9 cellular contexts compared by ENCODE assay signal in the genomic region with DNA sequence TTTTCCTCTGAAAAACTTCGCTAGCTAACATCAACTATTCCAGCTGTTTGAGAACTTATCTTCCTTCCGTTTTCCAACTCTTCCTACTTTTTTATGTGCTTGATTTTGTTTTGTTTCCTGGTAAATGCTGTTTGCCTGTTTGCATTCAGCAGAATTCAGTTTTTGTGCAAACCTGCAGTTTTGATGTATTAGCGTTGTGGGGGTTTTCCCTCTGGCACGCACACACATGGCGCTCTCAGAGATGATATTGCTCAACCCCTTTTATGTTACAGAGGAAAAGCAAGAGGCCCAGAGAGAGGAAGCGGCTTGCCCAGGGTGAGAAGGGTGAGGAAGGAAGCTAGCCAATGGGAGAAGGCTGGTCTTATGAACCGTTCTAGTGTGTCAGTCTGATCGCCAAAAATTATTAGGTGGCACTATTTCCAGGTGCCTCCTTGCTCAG. TPM values are rescaled to one million over a fixed set of nuclear protein-coding genes. Genes with fewer than 3 reads are reported as not detected.
A peak's percentile ranks its signal among the peaks of the same experiment; 100 is the strongest.
DNase-seq lines count a peak whose midpoint lies in the region; ATAC-seq, FAIRE-seq and TF ChIP-seq lines count a peak whose summit lies in the region.
"Had no signal": no experiment of that assay in that cellular context is flagged by ENCODE, and none has a peak within 500 bp of the region (broad histone marks: within the 10 kb centered on the region; RNA-seq: fewer than 3 reads in every experiment).

No MANE protein-coding gene starts in this region.

- no peaks in the 10 kb centered on the region for H3K9me2 ChIP-seq in PC-3 (replicated peaks; ENCODE audit: low read length)

- peak overlapping the region; percentile 94 for H2AFZ ChIP-seq in PC-3 (ENCODE audit: low read length)

- H4K20me1 ChIP-seq in PC-3 (ENCODE audit: low read length): peaks cover 25% of the 10 kb centered on the region

- peaks cover 40% of the 10 kb centered on the region for H3K4me1 ChIP-seq in PC-3 (ENCODE audit: insufficient read depth, low read length)
- peaks cover 0 to 32% (median 0%) of the 10 kb centered on the region in 3 donors for H3K4me1 ChIP-seq in gastroesophageal sphincter

- peak overlapping the region; percentile 96 for H3K9ac ChIP-seq in PC-3 (ENCODE audit: low read length)

- ATAC-seq in HG03103 (IDR thresholded peaks at IDR 0.05; ENCODE audit: low read depth, unreplicated experiment) (peak; percentile 53), PC-3 (peak; percentile 52), gastroesophageal sphincter (peak; percentile 54), omental fat pad (ENCODE audit: low FRiP score) (peak; percentile 85)

- no peaks in the 10 kb centered on the region for H3F3A ChIP-seq in PC-3 (ENCODE audit: low read length, unreplicated experiment)

- TF ChIP-seq EP300 in gastroesophageal sphincter (IDR thresholded peaks at IDR 0.05): no peak

- POLR2A ChIA-PET in PC-3 (lab: Charles Lee; ENCODE audit: unreplicated experiment): interaction anchor here (0.5 to 1.1 kb wide), 3 partner anchors 19 to 460 kb away, joined by 3 read pairs; no protein-coding TSS in a partner anchor

- H3K4me2 ChIP-seq in PC-3 (ENCODE audit: low read length): peak overlapping the region; percentile 92

- CTCF ChIA-PET in PC-3 (lab: Charles Lee): interaction anchor here (0.6 kb wide), 2 partner anchors 200 to 288 kb away, joined by 3 read pairs; no protein-coding TSS in a partner anchor

- DNase-seq in DMS 273 (lab: John Stamatoyannopoulos, UW; ENCODE audit: unreplicated experiment) (peak; percentile 56), DMS 273 treated with DMSO at 0.1 percent for 48 hours (lab: John Stamatoyannopoulos, UW) (no peak), PC-3 (peak; percentile 69), activated T-helper 1 cell treated with Interleukin-2 at 50 U/mL for 16 hours (ENCODE audit: low read depth) (peak; percentile 15), omental fat pad (ENCODE audit: low spot score) (no peak), urothelium cell line (ENCODE audit: low spot score) (peak; percentile 56)

- TF ChIP-seq POLR2A in gastroesophageal sphincter (IDR thresholded peaks at IDR 0.05): no peak

- H3K36me3 ChIP-seq in PC-3 (ENCODE audit: low read depth, low read length): peaks cover 19% of the 10 kb centered on the region
- peaks cover 0 to 8% of the 10 kb centered on the region in 2 donors for H3K36me3 ChIP-seq in gastroesophageal sphincter

- TF ChIP-seq CTCF in PC-3 (conservative IDR thresholded peaks at IDR 0.05; ENCODE audit: low read depth, low read length) (no peak), gastroesophageal sphincter (IDR thresholded peaks at IDR 0.05) (no peak), omental fat pad (IDR thresholded peaks at IDR 0.05) (no peak)

- H3K27ac ChIP-seq in PC-3 (ENCODE audit: low read length): peak overlapping the region; percentile 78
- H3K27ac ChIP-seq in gastroesophageal sphincter: peak overlapping the region in 3 of 4 donors; percentile 72 to 82 (median 82)

- H3K4me3 ChIP-seq in PC-3 (ENCODE audit: low read length): peak overlapping the region; percentile 98
- H3K4me3 ChIP-seq in gastroesophageal sphincter: peak overlapping the region; percentile 44 to 76

- intact Hi-C loops in PC-3 (cut with micrococcal nuclease): loop anchor here (1.0 to 10.0 kb wide), 3 partner anchors 46 to 463 kb away; no protein-coding TSS in a partner anchor

- no peaks in the 10 kb centered on the region for H3K9me3 ChIP-seq in PC-3 (ENCODE audit: low read length)
- no peaks in the 10 kb centered on the region for H3K9me3 ChIP-seq in gastroesophageal sphincter

- no peak for FAIRE-seq in urothelium cell line (lab: Jason Lieb, UNC)
- FAIRE-seq: A204.1 had no signal

- 14 to 17% methylated on average over 1 to 8 of the region's 8 CpGs for WGBS in gastroesophageal sphincter (ENCODE audit: low coverage in 1 of 2), 2 donors

- H3K27me3 ChIP-seq in PC-3 (ENCODE audit: low read length) (no peaks in the 10 kb centered on the region), gastroesophageal sphincter (no peaks in the 10 kb centered on the region)

- peaks cover 60% of the 10 kb centered on the region for H3K79me2 ChIP-seq in PC-3 (ENCODE audit: low read length)

- TSS peak; percentile 86 for BruUV-seq in PC-3 (replicated peaks; lab: Mats Ljungman, UMichigan)

RNA-seq across cellular contexts. Expression of gene CTSC, which starts 0.7 kb away (rescaled TPM):
- total RNA-seq in PC-3 (2014; rRNA removed) (200 and 240 TPM in 2 replicates), gastroesophageal sphincter (10 to 100 TPM; 14.2 to 78.6 (median 47.9) TPM), omental fat pad (100 to 1,000 TPM; 136 to 234 (median 166) TPM)

Comparison
In these comparisons a context has a peak if more than half of its experiments do, and no peak if none do; other contexts are left out.
1. DNase-seq: peak in DMS 273 (single experiment), PC-3 (single experiment), activated T-helper 1 cell treated with Interleukin-2 at 50 U/mL for 16 hours (single experiment) and urothelium cell line (single experiment); none in DMS 273 treated with DMSO at 0.1 percent for 48 hours (single experiment) and omental fat pad (single experiment).
2. Peak in every context shown above with its lines, with median percentiles within 50 percentile points of each other: ATAC-seq.